ENCODE assay signal across 10 cellular contexts in genomic region chr11:66044757-66045156, GRCh38. TPM values are rescaled to one million over a fixed set of nuclear protein-coding genes. Genes with fewer than 3 reads are reported as not detected.
DNase-seq lines count a peak whose midpoint lies in the region; ATAC-seq, FAIRE-seq and TF ChIP-seq lines count a peak whose summit lies in the region.
"Had no signal": no experiment of that assay in that cellular context is flagged by ENCODE, and none has a peak within 500 bp of the region (broad histone marks: within the 10 kb centered on the region; RNA-seq: fewer than 3 reads in every experiment).

No MANE protein-coding gene starts in this region.

- peaks cover 9% of the 10 kb centered on the region for H3K79me1 ChIP-seq in H1 (ENCODE audit: low read depth, low read length)

- TF ChIP-seq CTCF in OCI-LY3 (IDR thresholded peaks at IDR 0.05; ENCODE audit: low read depth, low read length) (no peak), H1 (IDR thresholded peaks at IDR 0.05; ENCODE audit: control extremely low read depth in 1 of 3, insufficient read depth in 1 of 3, low read depth in 1 of 3, low read length in 3 of 3) (no peak), left ventricle myocardium inferior (IDR thresholded peaks at IDR 0.05; ENCODE audit: borderline replicate concordance) (no peak), esophagus muscularis mucosa (IDR thresholded peaks at IDR 0.05) (no peak)

- H3K14ac ChIP-seq in H1 (ENCODE audit: insufficient read length): no peak overlapping the region

- TF ChIP-seq POLR2A in H1 (IDR thresholded peaks at IDR 0.05; ENCODE audit: control extremely low read depth in 1 of 2, low read depth in 2 of 2, low read length in 2 of 2): no peak
- TF ChIP-seq POLR2A in esophagus muscularis mucosa (IDR thresholded peaks at IDR 0.05; ENCODE audit: low read depth): no peak

- TF ChIP-seq EP300 in H1 (IDR thresholded peaks at IDR 0.05; ENCODE audit: borderline replicate concordance in 1 of 2, low read depth in 2 of 2, low read length in 2 of 2) (no peak), esophagus muscularis mucosa (IDR thresholded peaks at IDR 0.05) (no peak)

- H3K36me3 ChIP-seq in OCI-LY3 (replicated peaks; ENCODE audit: low read depth, low read length) (no peaks in the 10 kb centered on the region), H1 (ENCODE audit: control insufficient read depth in 2 of 4, insufficient read depth in 4 of 4, low read length in 3 of 4) (peaks cover 0 to 17% (median 8%) of the 10 kb centered on the region in 4 experiments; a peak in 5 of 8 replicates), left ventricle myocardium inferior (no peaks in the 10 kb centered on the region), esophagus muscularis mucosa (peaks cover 0 to 6% (median 0%) of the 10 kb centered on the region in 4 donors)
- H3K36me3 ChIP-seq: heart right ventricle had no signal

- no peak overlapping the region for H2BK5ac ChIP-seq in H1 (ENCODE audit: low read depth, low read length)

- H3K4me1 ChIP-seq in OCI-LY3 (ENCODE audit: low read length) (peaks cover 11% of the 10 kb centered on the region; the same call in 1 of the 2 replicates), H1 (replicated peaks in 1 of 4; ENCODE audit: control insufficient read depth in 3 of 4, insufficient read depth in 4 of 4, low read length in 3 of 4) (peaks cover 0 to 21% (median 14%) of the 10 kb centered on the region in 4 experiments; a peak in 6 of 7 replicates), left ventricle myocardium inferior (peaks cover 31% of the 10 kb centered on the region), esophagus muscularis mucosa (peaks cover 15 to 45% (median 38%) of the 10 kb centered on the region in 4 donors)

- H4K5ac ChIP-seq in H1 (ENCODE audit: insufficient read length, low read depth, low read length): no peak overlapping the region

- H2BK15ac ChIP-seq in H1 (ENCODE audit: low read length): no peak overlapping the region

- ATAC-seq in stimulated activated naive CD8-positive, alpha-beta T cell treated with anti-CD3 and anti-CD28 coated beads, Interleukin-15, Interleukin-2, amounts not matched to agents 100 U/mL and 50 U/mL, for 24 hours: peak; percentile 62

- no peak overlapping the region for H4K8ac ChIP-seq in H1 (ENCODE audit: extremely low read depth, insufficient read depth, low read length)

- H3K9ac ChIP-seq in OCI-LY3 (ENCODE audit: low read length): no peak overlapping the region
- H3K9ac ChIP-seq in H1 (replicated peaks in 1 of 4; ENCODE audit: extremely low read depth in 1 of 4, low read depth in 3 of 4, low read length in 3 of 4): no peak overlapping the region

- H4K20me1 ChIP-seq in OCI-LY3 (ENCODE audit: insufficient read depth, low read length) (no peaks in the 10 kb centered on the region), H1 (replicated peaks in 1 of 2; ENCODE audit: control insufficient read depth in 1 of 2, insufficient read depth in 2 of 2, low read length in 2 of 2) (peaks cover 0 to 4% of the 10 kb centered on the region in 2 experiments)

- no peak overlapping the region for H2BK120ac ChIP-seq in H1 (replicated peaks; ENCODE audit: low read depth, low read length)

- H3K4me3 ChIP-seq in OCI-LY3 (ENCODE audit: low read length) (peak overlapping the region; percentile 64), H1 (ENCODE audit: extremely low read depth in 1 of 4, insufficient read depth in 2 of 4, low read depth in 3 of 4, low read length in 4 of 4) (no peak overlapping the region), left ventricle myocardium inferior (no peak overlapping the region), esophagus muscularis mucosa (no peak overlapping the region)
- H3K4me3 ChIP-seq: heart right ventricle had no signal

- H3K23ac ChIP-seq in H1 (ENCODE audit: insufficient read length): no peak overlapping the region

- no peak overlapping the region for H3K56ac ChIP-seq in H1 (replicated peaks; ENCODE audit: insufficient read length, low read depth, low read length)

- DNase-seq in activated effector memory CD4-positive, alpha-beta T cell treated with anti-CD3 and anti-CD28 coated beads, Interleukin-2, amount 50 U/mL, for 16 hours: peak; percentile 67
- DNase-seq in activated effector memory CD4-positive, alpha-beta T cell treated with Interleukin-2 at 50 U/mL for 16 hours: no peak
- no peak for DNase-seq in H1 (ENCODE audit: low read depth in 1 of 2, low spot score in 2 of 2)
- DNase-seq in stimulated activated naive CD8-positive, alpha-beta T cell treated with anti-CD3 and anti-CD28 coated beads, Interleukin-15, Interleukin-2, amounts not matched to agents 100 U/mL and 50 U/mL, for 24 hours: no peak
- DNase-seq in left ventricle myocardium inferior: no peak
- DNase-seq in esophagus muscularis mucosa (ENCODE audit: extremely low spot score): no peak
- no peak for DNase-seq in NCI-H2196 (lab: John Stamatoyannopoulos, UW; ENCODE audit: unreplicated experiment)

- peaks cover 6% of the 10 kb centered on the region; the same call in 1 of the 2 replicates for H3K23me2 ChIP-seq in H1 (ENCODE audit: low read depth, low read length)

- H3K79me2 ChIP-seq in OCI-LY3 (ENCODE audit: low read length): no peaks in the 10 kb centered on the region
- peaks cover 0 to 13% of the 10 kb centered on the region in 2 experiments; a peak in 1 of 4 replicates for H3K79me2 ChIP-seq in H1 (ENCODE audit: control insufficient read depth in 1 of 2, insufficient read depth in 2 of 2, low read length in 2 of 2)

- no peak overlapping the region for H3K4ac ChIP-seq in H1 (replicated peaks; ENCODE audit: insufficient read length, low read depth, low read length)

- H2AK5ac ChIP-seq in H1 (ENCODE audit: low read depth, low read length): no peak overlapping the region

- no peak for TF ChIP-seq RAD21 in H1 (IDR thresholded peaks at IDR 0.05 in 1 of 2, conservative IDR thresholded peaks at IDR 0.05 in 1 of 2; ENCODE audit: low read depth in 2 of 2, low read length in 2 of 2)

- H3K9me3 ChIP-seq in OCI-LY3 (ENCODE audit: insufficient read depth, low read length) (no peaks in the 10 kb centered on the region), H1 (ENCODE audit: insufficient read depth in 2 of 2, low read depth in 1 of 2, low read length in 1 of 2) (peaks cover 0 to 10% of the 10 kb centered on the region in 2 experiments; a peak in 1 of 4 replicates), left ventricle myocardium inferior (replicated peaks) (no peaks in the 10 kb centered on the region), esophagus muscularis mucosa (no peaks in the 10 kb centered on the region)
- H3K9me3 ChIP-seq: heart right ventricle had no signal

- WGBS in H1 (ENCODE audit: extremely low coverage in 1 of 2, insufficient coverage in 1 of 2, insufficient read length in 1 of 2, insufficient replicate concordance in 2 of 2, low coverage in 1 of 2, low lambda C conversion rate in 2 of 2, missing lambda C conversion rate in 1 of 2), 2 experiments: 92% methylated on average over 6 of the region's 6 CpGs; no CpG with 5 or more reads in 1 of the 2 experiments
- 62% methylated on average over 5 of the region's 6 CpGs for WGBS in esophagus muscularis mucosa

- H3K27ac ChIP-seq in OCI-LY3 (ENCODE audit: low read length) (no peak overlapping the region), H1 (ENCODE audit: low read depth, low read length) (no peak overlapping the region), left ventricle myocardium inferior (replicated peaks) (no peak overlapping the region), esophagus muscularis mucosa (replicated peaks in 1 of 4) (no peak overlapping the region)
- H3K27ac ChIP-seq: heart right ventricle had no signal

- H2AFZ ChIP-seq in OCI-LY3 (ENCODE audit: low read depth, low read length) (peak overlapping the region; percentile 69), H1 (ENCODE audit: low read length) (no peak overlapping the region)

- H2BK12ac ChIP-seq in H1 (ENCODE audit: low read depth, low read length): 0 out of 2 replicates have a peak overlapping the region, but pooled peaks have one; percentile 60

- POLR2A ChIA-PET in H1 (lab: Charles Lee; ENCODE audit: partially characterized antibody): interaction anchor here (0.7 to 1.6 kb wide), 7 partner anchors 8 to 91 kb away, joined by 3 to 8 read pairs (median 3); partner anchors contain the start of gene CST6

- H3K27me3 ChIP-seq in OCI-LY3 (ENCODE audit: low read depth, low read length) (no peaks in the 10 kb centered on the region), H1 (replicated peaks in 1 of 4; ENCODE audit: control insufficient read depth in 3 of 4, extremely low read depth in 1 of 4, insufficient read depth in 3 of 4, low read length in 3 of 4) (no peaks in the 10 kb centered on the region), left ventricle myocardium inferior (ENCODE audit: low read depth) (peaks cover 34% of the 10 kb centered on the region), esophagus muscularis mucosa (peaks cover 0 to 18% (median 3%) of the 10 kb centered on the region in 4 donors)

- CTCF ChIA-PET in H1 (lab: Charles Lee; ENCODE audit: partially characterized antibody): interaction anchor here (0.6 to 5.7 kb wide), 29 partner anchors 8 to 466 kb away, joined by 3 to 39 read pairs (median 5); partner anchors contain the start of genes BANF1, CATSPER1, CCDC85B and EIF1AD

- H2BK20ac ChIP-seq in H1 (ENCODE audit: low read length): no peak overlapping the region

- H3K18ac ChIP-seq in H1 (ENCODE audit: extremely low read depth, low read length): no peak overlapping the region

- no peak overlapping the region for H4K91ac ChIP-seq in H1 (replicated peaks; ENCODE audit: insufficient read length, low read length)

- intact Hi-C loops in left ventricle myocardium inferior (cut with micrococcal nuclease): no loop called here
- intact Hi-C loops in esophagus muscularis mucosa (cut with DNase I): no loop called here

- no peak for FAIRE-seq in H1 (lab: Jason Lieb, UNC)

- H3K4me2 ChIP-seq in OCI-LY3 (ENCODE audit: low read length): peak overlapping the region; percentile 72
- 0 out of 4 replicates have a peak overlapping the region, but pooled peaks of 1 of the 2 experiments have one; percentile 35 for H3K4me2 ChIP-seq in H1 (ENCODE audit: insufficient read depth in 1 of 2, low read depth in 2 of 2, low read length in 2 of 2)

RNA-seq across cellular contexts. Expression of gene GAL3ST3, which starts 4.2 kb away (rescaled TPM):
- total RNA-seq in H1 (2021; fragmentation: NEBNext Ultra II Directional; extraction: Animal tissue kit (Norgen Biotek cat#: 25700)): 21.1 and 21.4 TPM in 2 replicates
- polyA plus RNA-seq in H1 (2011; rRNA removed): 21.1 and 35.0 TPM in 2 replicates
- 17.0 TPM for polyA plus RNA-seq in H1 (2011; cell fraction: cytosol; rRNA removed)
- 26.0 TPM for polyA plus RNA-seq in H1 (2011; cell fraction: nucleus; rRNA removed)
- polyA plus RNA-seq in H1 (2012, experiment 1 of 2): 10.8 to 19.1 TPM (median 17.8 TPM) in 4 replicates
- 15.7 TPM for polyA plus RNA-seq in H1 (2012, experiment 2 of 2)
- 24.0 TPM for polyA plus RNA-seq in H1 (2013, experiment 1 of 2)
- polyA plus RNA-seq in H1 (2013, experiment 2 of 2): 27.1 TPM
- polyA minus RNA-seq in H1 (2011; rRNA and poly(A)+ RNA removed): 4.0 and 4.9 TPM in 2 replicates
- 14.5 TPM for polyA minus RNA-seq in H1 (2011; cell fraction: cytosol; rRNA and poly(A)+ RNA removed)
- 14.6 TPM for polyA minus RNA-seq in H1 (2011; cell fraction: nucleus; rRNA and poly(A)+ RNA removed)
- 1.3 TPM for total RNA-seq in left ventricle myocardium inferior
- total RNA-seq in esophagus muscularis mucosa: 1 to 10 TPM in 3 of 4 donors, under 1 TPM in 1; 0.83 to 7.4 (median 3.3) TPM
- total RNA-seq: T-helper 1 cell treated with Interleukin-12 subunit alpha and Interleukin-12 subunit beta and Interleukin-4 antibody, amounts not matched to agents 30 ng/mL and 1 ng/mL, for 36 hours had no signal

RNA-seq across cellular contexts. Expression of gene SF3B2, which starts 7.4 kb away (rescaled TPM):
- 231 and 237 TPM in 2 replicates for total RNA-seq in H1 (2021; fragmentation: NEBNext Ultra II Directional; extraction: Animal tissue kit (Norgen Biotek cat#: 25700))
- 182 and 270 TPM in 2 replicates for polyA plus RNA-seq in H1 (2011; rRNA removed)
- polyA plus RNA-seq in H1 (2011; cell fraction: cytosol; rRNA removed): 135 TPM
- 127 TPM for polyA plus RNA-seq in H1 (2011; cell fraction: nucleus; rRNA removed)
- 215 to 234 TPM (median 231 TPM) in 4 replicates for polyA plus RNA-seq in H1 (2012, experiment 1 of 2)
- 164 TPM for polyA plus RNA-seq in H1 (2012, experiment 2 of 2)
- polyA plus RNA-seq in H1 (2013, experiment 1 of 2): 132 TPM
- polyA plus RNA-seq in H1 (2013, experiment 2 of 2): 130 TPM
- 42.1 and 54.9 TPM in 2 replicates for polyA minus RNA-seq in H1 (2011; rRNA and poly(A)+ RNA removed)
- 64.2 TPM for polyA minus RNA-seq in H1 (2011; cell fraction: cytosol; rRNA and poly(A)+ RNA removed)
- polyA minus RNA-seq in H1 (2011; cell fraction: nucleus; rRNA and poly(A)+ RNA removed): 50.8 TPM
- total RNA-seq in left ventricle myocardium inferior: 75.5 TPM
- 100 to 1,000 TPM; 117 to 160 (median 137) TPM for total RNA-seq in esophagus muscularis mucosa

RNA-seq across cellular contexts. Expression of gene CATSPER1, which starts 18.5 kb away (rescaled TPM):
- total RNA-seq in H1 (2021; fragmentation: NEBNext Ultra II Directional; extraction: Animal tissue kit (Norgen Biotek cat#: 25700)): not detected in 2 replicates
- polyA plus RNA-seq in H1 (2011; rRNA removed): not detected in 2 replicates
- polyA plus RNA-seq in H1 (2011; cell fraction: cytosol; rRNA removed): not detected
- 0.07 TPM for polyA plus RNA-seq in H1 (2011; cell fraction: nucleus; rRNA removed)
- polyA plus RNA-seq in H1 (2012, experiment 1 of 2): not detected in 4 replicates
- not detected for polyA plus RNA-seq in H1 (2012, experiment 2 of 2)
- polyA plus RNA-seq in H1 (2013, experiment 1 of 2): not detected
- not detected for polyA plus RNA-seq in H1 (2013, experiment 2 of 2)
- not detected in 2 replicates for polyA minus RNA-seq in H1 (2011; rRNA and poly(A)+ RNA removed)
- not detected for polyA minus RNA-seq in H1 (2011; cell fraction: cytosol; rRNA and poly(A)+ RNA removed)
- polyA minus RNA-seq in H1 (2011; cell fraction: nucleus; rRNA and poly(A)+ RNA removed): not detected
- total RNA-seq in left ventricle myocardium inferior: not detected
- total RNA-seq in esophagus muscularis mucosa: under 1 TPM in 1 of 4 donors, not detected in 3; 0.52 TPM
- total RNA-seq: T-helper 1 cell treated with Interleukin-12 subunit alpha and Interleukin-12 subunit beta and Interleukin-4 antibody, amounts not matched to agents 30 ng/mL and 1 ng/mL, for 36 hours had no signal

RNA-seq across cellular contexts. Expression of gene PACS1, which starts 25.3 kb away (rescaled TPM):
- total RNA-seq in H1 (2021; fragmentation: NEBNext Ultra II Directional; extraction: Animal tissue kit (Norgen Biotek cat#: 25700)): 34.4 and 36.0 TPM in 2 replicates
- polyA plus RNA-seq in H1 (2011; rRNA removed): 11.5 and 20.4 TPM in 2 replicates
- 8.6 TPM for polyA plus RNA-seq in H1 (2011; cell fraction: cytosol; rRNA removed)
- polyA plus RNA-seq in H1 (2011; cell fraction: nucleus; rRNA removed): 29.2 TPM
- polyA plus RNA-seq in H1 (2012, experiment 1 of 2): 22.0 to 27.8 TPM (median 25.4 TPM) in 4 replicates
- 16.7 TPM for polyA plus RNA-seq in H1 (2012, experiment 2 of 2)
- 15.2 TPM for polyA plus RNA-seq in H1 (2013, experiment 1 of 2)
- 15.8 TPM for polyA plus RNA-seq in H1 (2013, experiment 2 of 2)
- polyA minus RNA-seq in H1 (2011; rRNA and poly(A)+ RNA removed): 43.7 and 45.1 TPM in 2 replicates
- polyA minus RNA-seq in H1 (2011; cell fraction: cytosol; rRNA and poly(A)+ RNA removed): 23.3 TPM
- polyA minus RNA-seq in H1 (2011; cell fraction: nucleus; rRNA and poly(A)+ RNA removed): 31.5 TPM
- total RNA-seq in left ventricle myocardium inferior (54.9 TPM), esophagus muscularis mucosa (10 to 100 TPM; 37.1 to 97.8 (median 54.3) TPM)

RNA-seq across cellular contexts. Expression of gene CST6, which starts 32.9 kb away (rescaled TPM):
- total RNA-seq in H1 (2021; fragmentation: NEBNext Ultra II Directional; extraction: Animal tissue kit (Norgen Biotek cat#: 25700)): 1.6 and 1.8 TPM in 2 replicates
- polyA plus RNA-seq in H1 (2011; rRNA removed): 7.6 and 8.6 TPM in 2 replicates
- 7.3 TPM for polyA plus RNA-seq in H1 (2011; cell fraction: cytosol; rRNA removed)
- 5.4 TPM for polyA plus RNA-seq in H1 (2011; cell fraction: nucleus; rRNA removed)
- polyA plus RNA-seq in H1 (2012, experiment 1 of 2): 1.7 to 3.7 TPM (median 3.2 TPM) in 4 replicates
- polyA plus RNA-seq in H1 (2012, experiment 2 of 2): 2.0 TPM
- 2.4 TPM for polyA plus RNA-seq in H1 (2013, experiment 1 of 2)
- polyA plus RNA-seq in H1 (2013, experiment 2 of 2): 3.8 TPM
- polyA minus RNA-seq in H1 (2011; rRNA and poly(A)+ RNA removed): 1.0 TPM in 1 of 2 replicates, not detected in the other
- not detected for polyA minus RNA-seq in H1 (2011; cell fraction: cytosol; rRNA and poly(A)+ RNA removed)
- polyA minus RNA-seq in H1 (2011; cell fraction: nucleus; rRNA and poly(A)+ RNA removed): not detected
- total RNA-seq in left ventricle myocardium inferior (not detected), esophagus muscularis mucosa (not detected)
